ENCODE assay signal across 20 cellular contexts in genomic region chr18:61154866-61155265, GRCh38.
"Had no signal": no experiment of that assay in that cellular context is flagged by ENCODE, and none has a peak within 500 bp of the region (broad histone marks: within the 10 kb centered on the region; RNA-seq: fewer than 3 reads in every experiment).

No MANE protein-coding gene starts in this region.

- H3K4me3 Mint-ChIP-seq: natural killer cell, neural crest cell had no signal

- H3K9me3 Mint-ChIP-seq: neural crest cell had no signal

- H3K4me1 Mint-ChIP-seq: natural killer cell, neural crest cell had no signal

- H3K4me3 ChIP-seq: colonic mucosa, right atrium auricular region, sigmoid colon, skin epidermis, stomach, upper lobe of left lung, uterus had no signal

- H3K4me1 ChIP-seq: colonic mucosa, right atrium auricular region, sigmoid colon, stomach, upper lobe of left lung, uterus had no signal

- H3K27ac Mint-ChIP-seq: natural killer cell had no signal

- FAIRE-seq: islet of Langerhans had no signal

- H3K27ac ChIP-seq: colonic mucosa, right atrium auricular region, sigmoid colon, skin epidermis, stomach, upper lobe of left lung, uterus had no signal

- H3K27me3 ChIP-seq: colonic mucosa, right atrium auricular region, sigmoid colon, stomach, upper lobe of left lung, uterus had no signal

- H3K9me3 ChIP-seq: colonic mucosa, right atrium auricular region, sigmoid colon, stomach, upper lobe of left lung, uterus had no signal

- DNase-seq: colonic mucosa; dermis blood vessel endothelial cell; erythroblast; foreskin melanocyte; head of caudate nucleus; hypothalamus; kidney glomerular epithelial cell; mesendoderm; natural killer cell; sigmoid colon; stimulated activated CD4-positive, alpha-beta T cell treated with anti-CD3 and anti-CD28 coated beads, Interleukin-12 subunit alpha, Interleukin-12 subunit beta, amount 100 ng/mL, for 4 hours; stimulated activated naive CD4-positive, alpha-beta T cell; stomach; substantia nigra; upper lobe of left lung; uterus had no signal

- H3K36me3 ChIP-seq: colonic mucosa, right atrium auricular region, sigmoid colon, stomach, upper lobe of left lung, uterus had no signal

- H3K36me3 Mint-ChIP-seq: natural killer cell had no signal
